Comparison of ENCODE assay signal across 23 cellular contexts in the genomic region with DNA sequence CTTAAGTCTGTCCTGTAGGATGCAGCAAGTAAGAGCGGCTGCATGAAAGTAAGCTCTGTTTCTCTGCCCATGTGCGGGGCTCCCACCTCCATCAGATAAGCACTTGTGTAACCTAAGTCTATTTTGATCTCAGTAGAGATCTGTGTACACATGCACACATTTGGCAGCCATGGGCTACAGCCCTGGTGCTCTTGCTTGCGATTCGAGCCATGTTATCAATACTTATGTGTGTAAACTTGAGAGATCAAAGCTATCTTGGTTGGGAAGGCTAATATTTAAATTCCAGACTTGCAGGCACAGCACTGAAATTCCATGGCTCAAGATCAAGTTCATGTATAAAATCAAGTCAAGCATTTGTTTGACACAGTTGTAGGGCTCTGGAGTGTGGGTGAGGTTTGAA.
DNase-seq lines count a peak whose midpoint lies in the region; ATAC-seq, FAIRE-seq and TF ChIP-seq lines count a peak whose summit lies in the region.
"Had no signal": no experiment of that assay in that cellular context is flagged by ENCODE, and none has a peak within 500 bp of the region (broad histone marks: within the 10 kb centered on the region; RNA-seq: fewer than 3 reads in every experiment).

No MANE protein-coding gene starts in this region.

- H3K9me3 ChIP-seq in upper lobe of right lung, result no peaks in the 10 kb centered on the region
- H3K9me3 ChIP-seq: BE2C, vagina had no signal

- ATAC-seq in stimulated activated naive CD8-positive, alpha-beta T cell treated with anti-CD3 and anti-CD28 coated beads, Interleukin-15, amount 100 ng/mL, for 72 hours, result peak; percentile 37
- ATAC-seq in stimulated activated naive CD8-positive, alpha-beta T cell treated with anti-CD3 and anti-CD28 coated beads, Interleukin-15, Interleukin-2, amounts not matched to agents 100 U/mL and 50 U/mL, for 24 hours, result no peak
- peak; percentile 33 for ATAC-seq in upper lobe of right lung
- ATAC-seq: GM12878 had no signal

- no peak overlapping the region for H3K27ac Mint-ChIP-seq in stimulated activated naive CD8-positive, alpha-beta T cell treated with anti-CD3 and anti-CD28 coated beads, Interleukin-15, amount 100 ng/mL, for 72 hours
- H3K27ac Mint-ChIP-seq in nephron, result peak overlapping the region; percentile 25 to 39 (median 37)
- H3K27ac Mint-ChIP-seq: H9 had no signal

- peak; percentile 72 for FAIRE-seq in endometrium (lab: Jason Lieb, UNC)
- FAIRE-seq: bronchial epithelial cell, GM12878, keratinocyte had no signal

- no peaks in the 10 kb centered on the region for H3K36me3 Mint-ChIP-seq in nephron (ENCODE audit: low read depth)

- H3K27ac ChIP-seq in upper lobe of right lung, result no peak overlapping the region
- H3K27ac ChIP-seq: vagina had no signal

- no peak for DNase-seq in stimulated activated naive CD8-positive, alpha-beta T cell treated with anti-CD3 and anti-CD28 coated beads, Interleukin-15, amount 100 ng/mL, for 72 hours
- no peak for DNase-seq in stimulated activated naive CD8-positive, alpha-beta T cell treated with anti-CD3 and anti-CD28 coated beads, Interleukin-15, Interleukin-2, amounts not matched to agents 100 U/mL and 50 U/mL, for 24 hours
- DNase-seq in upper lobe of right lung, result no peak
- DNase-seq in D341Med (ENCODE audit: low spot score), result no peak
- DNase-seq in NCI-H2171 treated with DMSO at 0.1 percent for 48 hours (lab: John Stamatoyannopoulos, UW), result no peak
- no peak for DNase-seq in T1000 (lab: John Stamatoyannopoulos, UW)
- DNase-seq: activated effector memory CD4-positive, alpha-beta T cell treated with anti-CD3 and anti-CD28 coated beads, Interleukin-2, amount 50 U/mL, for 16 hours; BE2C; COR-L47; H9; mammary epithelial cell; NCI-H1092 treated with DMSO at 0.1 percent for 48 hours; NCI-H1930; NCI-H345; NCI-H82; Right ventricle myocardium superior; stimulated activated CD4-positive, alpha-beta T cell treated with anti-CD3 and anti-CD28 coated beads, Interleukin-2, amount 100 ng/mL, for 24 hours had no signal

- peaks cover 10% of the 10 kb centered on the region for H3K4me1 Mint-ChIP-seq in stimulated activated naive CD8-positive, alpha-beta T cell treated with anti-CD3 and anti-CD28 coated beads, Interleukin-15, amount 100 ng/mL, for 72 hours
- H3K4me1 Mint-ChIP-seq in nephron, result peaks cover 36% of the 10 kb centered on the region

- H3K27me3 ChIP-seq in upper lobe of right lung, result no peaks in the 10 kb centered on the region
- H3K27me3 ChIP-seq: BE2C, vagina had no signal

- peaks cover 0 to 22% of the 10 kb centered on the region in 2 donors for H3K9me3 Mint-ChIP-seq in stimulated activated naive CD8-positive, alpha-beta T cell treated with anti-CD3 and anti-CD28 coated beads, Interleukin-15, amount 100 ng/mL, for 72 hours
- H3K9me3 Mint-ChIP-seq in nephron, result peaks cover 3% of the 10 kb centered on the region

- TF ChIP-seq CTCF in nephron (IDR thresholded peaks at IDR 0.05; ENCODE audit: unreplicated experiment in 3 of 3), result no peak
- TF ChIP-seq CTCF in upper lobe of right lung (IDR thresholded peaks at IDR 0.05), result no peak

- no peaks in the 10 kb centered on the region for H3K36me3 ChIP-seq in upper lobe of right lung
- H3K36me3 ChIP-seq: BE2C, vagina had no signal

- no peak overlapping the region for H3K4me3 Mint-ChIP-seq in stimulated activated naive CD8-positive, alpha-beta T cell treated with anti-CD3 and anti-CD28 coated beads, Interleukin-15, amount 100 ng/mL, for 72 hours
- H3K4me3 Mint-ChIP-seq in nephron, result no peak overlapping the region
- H3K4me3 Mint-ChIP-seq: H9 had no signal

- no peak overlapping the region for H3K4me3 ChIP-seq in upper lobe of right lung
- H3K4me3 ChIP-seq: GM12878, vagina had no signal

- intact Hi-C loops in upper lobe of right lung (cut with DNase I), result no loop called here

- H3K4me1 ChIP-seq in upper lobe of right lung, result peaks cover 2% of the 10 kb centered on the region

- no peaks in the 10 kb centered on the region for H3K27me3 Mint-ChIP-seq in stimulated activated naive CD8-positive, alpha-beta T cell treated with anti-CD3 and anti-CD28 coated beads, Interleukin-15, amount 100 ng/mL, for 72 hours
- no peaks in the 10 kb centered on the region for H3K27me3 Mint-ChIP-seq in nephron (ENCODE audit: low read depth)

Comparison
In these comparisons a context has a peak if more than half of its experiments do, and no peak if none do; other contexts are left out.
1. H3K27ac Mint-ChIP-seq: peak in nephron (3 of 3); none in stimulated activated naive CD8-positive, alpha-beta T cell treated with anti-CD3 and anti-CD28 coated beads, Interleukin-15, amount 100 ng/mL, for 72 hours (0 of 2).